ENCODE assay signal across 8 cellular contexts in genomic region chr6:42367353-42368011, GRCh38.
A peak's percentile ranks its signal among the peaks of the same experiment; 100 is the strongest.
DNase-seq lines count a peak whose midpoint lies in the region; ATAC-seq and TF ChIP-seq lines count a peak whose summit lies in the region.

No MANE protein-coding gene starts in this region.

- H3K9me3 Mint-ChIP-seq in GM23338 = no peaks in the 10 kb centered on the region

- peaks cover 37% of the 10 kb centered on the region for H4K20me1 ChIP-seq in GM23338 (replicated peaks; ENCODE audit: insufficient read depth)

- no peaks in the 10 kb centered on the region for H3K27me3 ChIP-seq in GM23338 (ENCODE audit: insufficient read depth)
- H3K27me3 ChIP-seq in Panc1 (ENCODE audit: control insufficient read depth, insufficient read depth, low read length) = no peaks in the 10 kb centered on the region
- no peaks in the 10 kb centered on the region for H3K27me3 ChIP-seq in upper lobe of right lung

- peaks cover 29% of the 10 kb centered on the region for H3K4me1 Mint-ChIP-seq in GM23338

- POLR2A ChIA-PET in Panc1 (lab: Charles Lee) = no interaction called here

- intact Hi-C loops in Panc1 (cut with micrococcal nuclease; ENCODE audit: unreplicated experiment) (no loop called here), upper lobe of right lung (cut with DNase I) (no loop called here)

- H3K36me3 ChIP-seq in GM23338 (ENCODE audit: insufficient read depth) (no peaks in the 10 kb centered on the region), Panc1 (ENCODE audit: control insufficient read depth, insufficient read depth, low read length) (no peaks in the 10 kb centered on the region), upper lobe of right lung (no peaks in the 10 kb centered on the region)

- in situ Hi-C loops in Panc1 (cut with HindIII; ENCODE audit: low pct_unique_long_range_greater_than_20kb, low sequenced_read_pairs) = no loop called here

- no TSS peak for BruUV-seq in Panc1 (replicated peaks; lab: Mats Ljungman, UMichigan)

- peaks cover 5% of the 10 kb centered on the region for H3K9me2 ChIP-seq in GM23338 (ENCODE audit: insufficient read depth)

- peaks cover 13% of the 10 kb centered on the region; the same call in 2 of the 3 replicates for H3K36me3 Mint-ChIP-seq in GM23338 (ENCODE audit: low read depth)

- DNase-seq in GM23338 (ENCODE audit: low spot score) (no peak), Panc1 (ENCODE audit: low read depth, low spot score) (no peak), fibroblast of pulmonary artery (ENCODE audit: low read depth) (peak; percentile 37), upper lobe of right lung (peak; percentile 62), NCI-H146 treated with DMSO at 0.1 percent for 48 hours (lab: John Stamatoyannopoulos, UW; ENCODE audit: unreplicated experiment) (no peak), retina (no peak)
- DNase-seq in stimulated activated CD4-positive, alpha-beta T cell treated with anti-CD3 and anti-CD28 coated beads, Interleukin-4, amount 100 ng/mL, for 4 hours = no peak

- no peaks in the 10 kb centered on the region for H3F3A ChIP-seq in GM23338 (replicated peaks; ENCODE audit: low read depth)

- H3K4me3 Mint-ChIP-seq in GM23338 = no peak overlapping the region

- no peak overlapping the region for H3K4me2 ChIP-seq in GM23338

- TF ChIP-seq CTCF in GM23338 (conservative IDR thresholded peaks at IDR 0.05; ENCODE audit: low read depth in 2 of 2) (no peak), Panc1 (IDR thresholded peaks at IDR 0.05) (no peak), fibroblast of pulmonary artery (IDR thresholded peaks at IDR 0.05; ENCODE audit: low read length, missing control alignments) (no peak), upper lobe of right lung (IDR thresholded peaks at IDR 0.05) (no peak)

- H3K9me3 ChIP-seq in Panc1 (ENCODE audit: control insufficient read depth, insufficient read depth, low read depth, low read length) (no peaks in the 10 kb centered on the region), upper lobe of right lung (no peaks in the 10 kb centered on the region)

- H3K4me1 ChIP-seq in GM23338 (ENCODE audit: insufficient read depth) = peaks cover 19% of the 10 kb centered on the region; the same call in 1 of the 2 replicates
- peaks cover 25% of the 10 kb centered on the region for H3K4me1 ChIP-seq in Panc1 (ENCODE audit: control insufficient read depth, insufficient read depth, low read length)
- H3K4me1 ChIP-seq in upper lobe of right lung = peaks cover 16% of the 10 kb centered on the region

- CTCF ChIA-PET in Panc1 (lab: Charles Lee) = no interaction called here

- peaks cover 5% of the 10 kb centered on the region for H3K27me3 Mint-ChIP-seq in GM23338 (ENCODE audit: insufficient read depth, low read depth, poor library complexity)

- no peak overlapping the region for H2AFZ ChIP-seq in GM23338

- H3K27ac Mint-ChIP-seq in GM23338 = peak overlapping the region; percentile 68; the same call in 1 of the 2 replicates

- 0 out of 2 replicates have a peak overlapping the region, but pooled peaks have one; percentile 19 for H3K27ac ChIP-seq in GM23338 (ENCODE audit: low read depth)
- H3K27ac ChIP-seq in Panc1 (ENCODE audit: low read length) = peak overlapping the region; percentile 53
- peak overlapping the region; percentile 74 for H3K27ac ChIP-seq in upper lobe of right lung

- H3K4me3 ChIP-seq in GM23338 (no peak overlapping the region), Panc1 (ENCODE audit: low read depth in 2 of 2, low read length in 2 of 2) (no peak overlapping the region), fibroblast of pulmonary artery (replicated peaks; ENCODE audit: low read depth, low read length) (no peak overlapping the region), upper lobe of right lung (peak overlapping the region; percentile 2)

- peaks cover 79% of the 10 kb centered on the region for H3K79me2 ChIP-seq in GM23338 (replicated peaks; ENCODE audit: insufficient read depth)

- ATAC-seq in GM18499 (IDR thresholded peaks at IDR 0.05; ENCODE audit: insufficient read depth, unreplicated experiment) (peak; percentile 53), GM23338 (peak; percentile 37; the same call in 2 of the 3 replicates), Panc1 (no peak), upper lobe of right lung (peak; percentile 60)

TF ChIP-seq in GM23338, 12 proteins besides CTCF, POLR2A, EP300 and RAD21 (continues in another document):
- no peak for TF ChIP-seq REST (IDR thresholded peaks at IDR 0.05; ENCODE audit: unreplicated experiment)
- TF ChIP-seq ZNF462 (CRISPR knock-in tag; IDR thresholded peaks at IDR 0.05) = no peak
- no peak for TF ChIP-seq POLR2AphosphoS5 (IDR thresholded peaks at IDR 0.05; ENCODE audit: low read depth)
- no peak for TF ChIP-seq JUNB (IDR thresholded peaks at IDR 0.05; ENCODE audit: unreplicated experiment)

Comparison
In these comparisons a context has a peak if more than half of its experiments do, and no peak if none do; other contexts are left out.
1. DNase-seq: peak in fibroblast of pulmonary artery (single experiment) and upper lobe of right lung (single experiment); none in GM23338 (single experiment), Panc1 (single experiment), NCI-H146 treated with DMSO at 0.1 percent for 48 hours (single experiment), retina (single experiment) and stimulated activated CD4-positive, alpha-beta T cell treated with anti-CD3 and anti-CD28 coated beads, Interleukin-4, amount 100 ng/mL, for 4 hours (0 of 2).
2. H3K27ac ChIP-seq: peak in every context shown above with its lines; median percentile 74 in upper lobe of right lung; 53 in Panc1; 19 in GM23338.